10 cellular contexts compared by ENCODE assay signal in the genomic region with DNA sequence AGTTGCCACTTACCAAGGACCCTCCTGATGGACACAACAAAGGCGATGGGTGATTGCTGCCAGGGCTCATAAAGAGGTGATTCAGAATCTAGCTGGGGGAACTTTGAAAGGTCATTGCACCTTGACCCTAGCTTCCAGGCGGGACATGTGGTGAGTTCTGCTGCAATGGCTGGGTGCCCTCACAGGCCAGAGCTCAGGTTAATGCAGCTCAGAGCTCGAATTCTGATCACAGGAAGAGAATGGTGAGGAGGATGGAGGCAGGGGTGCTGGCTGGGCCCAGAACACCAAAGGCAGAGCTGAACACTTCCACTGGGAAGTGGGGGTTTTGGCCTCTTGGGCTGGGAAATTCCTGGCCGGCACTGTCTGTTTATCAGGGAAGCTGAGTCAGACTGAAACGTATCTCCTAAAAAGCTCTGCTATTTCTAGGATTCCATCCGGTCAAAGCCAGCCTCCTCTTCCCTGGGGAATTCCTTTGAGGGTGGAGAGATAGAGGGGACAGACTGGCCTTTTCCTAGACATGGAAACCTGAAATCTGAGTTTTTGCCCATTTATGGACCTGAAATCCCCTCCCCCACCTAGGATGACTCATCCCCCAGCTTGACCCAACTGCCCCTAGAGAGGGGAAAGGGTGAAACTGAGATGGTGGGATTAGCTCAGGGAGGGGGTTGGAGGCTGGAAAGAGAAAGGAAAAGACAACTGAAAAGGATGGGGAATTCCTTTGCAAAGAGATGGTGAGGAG. TPM values are rescaled to one million over a fixed set of nuclear protein-coding genes. Genes with fewer than 3 reads are reported as not detected.
A peak's percentile ranks its signal among the peaks of the same experiment; 100 is the strongest.
DNase-seq lines count a peak whose midpoint lies in the region; ATAC-seq, FAIRE-seq and TF ChIP-seq lines count a peak whose summit lies in the region.
"Had no signal": no experiment of that assay in that cellular context is flagged by ENCODE, and none has a peak within 500 bp of the region (broad histone marks: within the 10 kb centered on the region; RNA-seq: fewer than 3 reads in every experiment).

No MANE protein-coding gene starts in this region.

- H3K9me3 Mint-ChIP-seq in activated naive CD4-positive, alpha-beta T cell treated with anti-CD3 and anti-CD28 coated beads, Interleukin-2, amount 50 U/mL, for 24 hours, result no peaks in the 10 kb centered on the region

- TF ChIP-seq CTCF in colonic mucosa (IDR thresholded peaks at IDR 0.05) (no peak), right lobe of liver (IDR thresholded peaks at IDR 0.05) (no peak), uterus (IDR thresholded peaks at IDR 0.05) (no peak)

- H3K4me1 Mint-ChIP-seq in activated naive CD4-positive, alpha-beta T cell treated with anti-CD3 and anti-CD28 coated beads, Interleukin-2, amount 50 U/mL, for 24 hours, result peaks cover 79% of the 10 kb centered on the region

- peak overlapping the region; percentile 91 for H3K27ac Mint-ChIP-seq in activated naive CD4-positive, alpha-beta T cell treated with anti-CD3 and anti-CD28 coated beads, Interleukin-2, amount 50 U/mL, for 24 hours

- peak overlapping the region; percentile 63 for H3K27ac ChIP-seq in colonic mucosa
- H3K27ac ChIP-seq in right lobe of liver, result peak overlapping the region; percentile 28 to 78 (median 67)
- H3K27ac ChIP-seq in uterus, result peak overlapping the region; percentile 59 to 75
- H3K27ac ChIP-seq: SK-N-MC had no signal

- no peaks in the 10 kb centered on the region for H3K36me3 Mint-ChIP-seq in activated naive CD4-positive, alpha-beta T cell treated with anti-CD3 and anti-CD28 coated beads, Interleukin-2, amount 50 U/mL, for 24 hours

- no peaks in the 10 kb centered on the region for H3K4me1 ChIP-seq in colonic mucosa
- H3K4me1 ChIP-seq in right lobe of liver, result peaks cover 0 to 21% (median 9%) of the 10 kb centered on the region in 4 donors
- H3K4me1 ChIP-seq in uterus, result peaks cover 0 to 6% of the 10 kb centered on the region in 2 donors

- H3K9me3 ChIP-seq in colonic mucosa (no peaks in the 10 kb centered on the region), right lobe of liver (no peaks in the 10 kb centered on the region), uterus (no peaks in the 10 kb centered on the region)

- intact Hi-C loops in colonic mucosa (cut with DNase I), result no loop called here
- intact Hi-C loops in right lobe of liver (cut with DNase I), result no loop called here
- intact Hi-C loops in uterus (cut with DNase I; ENCODE audit: low total_unique reads), result no loop called here

- FAIRE-seq in H54 (lab: Jason Lieb, UNC), result no peak

- peak; percentile 88 to 94 (median 90) for ATAC-seq in right lobe of liver
- ATAC-seq in GM19328 (IDR thresholded peaks at IDR 0.05; ENCODE audit: unreplicated experiment), result no peak
- ATAC-seq in GM18502 (IDR thresholded peaks at IDR 0.05; ENCODE audit: poor library complexity, unreplicated experiment), result no peak

- H3K36me3 ChIP-seq in colonic mucosa (no peaks in the 10 kb centered on the region), right lobe of liver (no peaks in the 10 kb centered on the region), uterus (no peaks in the 10 kb centered on the region)

- H3K27me3 ChIP-seq in colonic mucosa, result no peaks in the 10 kb centered on the region
- H3K27me3 ChIP-seq in right lobe of liver, result no peaks in the 10 kb centered on the region
- no peaks in the 10 kb centered on the region for H3K27me3 ChIP-seq in uterus

- H3K9ac ChIP-seq in colonic mucosa (ENCODE audit: low read depth in 2 of 2, low read length in 2 of 2), result peak overlapping the region in 1 of 2 donors; percentile 34

- H3K4me3 ChIP-seq in colonic mucosa (no peak overlapping the region), right lobe of liver (no peak overlapping the region), uterus (no peak overlapping the region)
- H3K4me3 ChIP-seq: SK-N-MC had no signal

- WGBS in right lobe of liver (ENCODE audit: insufficient coverage, low coverage, low lambda C conversion rate, missing lambda C conversion rate), result 26% methylated on average over 5 of the region's 6 CpGs

- no peak overlapping the region for H3K4me3 Mint-ChIP-seq in activated naive CD4-positive, alpha-beta T cell treated with anti-CD3 and anti-CD28 coated beads, Interleukin-2, amount 50 U/mL, for 24 hours

- H3K27me3 Mint-ChIP-seq in activated naive CD4-positive, alpha-beta T cell treated with anti-CD3 and anti-CD28 coated beads, Interleukin-2, amount 50 U/mL, for 24 hours, result no peaks in the 10 kb centered on the region

- TF ChIP-seq POLR2A in right lobe of liver (IDR thresholded peaks at IDR 0.05), result no peak
- no peak for TF ChIP-seq POLR2A in uterus (IDR thresholded peaks at IDR 0.05)
- no peak for TF ChIP-seq POLR2A in H54 (IDR thresholded peaks at IDR 0.05; ENCODE audit: low read depth, low read length)

- no peak for DNase-seq in activated naive CD4-positive, alpha-beta T cell (lab: John Stamatoyannopoulos, UW)
- no peak for DNase-seq in colonic mucosa
- DNase-seq in right lobe of liver, result peak; percentile 72 to 81 (median 77)
- DNase-seq in uterus, result peak; percentile 58 to 61
- no peak for DNase-seq in H54 (ENCODE audit: insufficient read length, low spot score)
- DNase-seq: COR-L47 had no signal

RNA-seq across cellular contexts. Expression of gene NUAK2, which starts 27.2 kb away (rescaled TPM):
- total RNA-seq in colonic mucosa, result 10 to 100 TPM; 21.2 to 27.2 TPM
- total RNA-seq in right lobe of liver, result 1 to 10 TPM in 5 of 6 experiments, under 1 TPM in 1; 0.88 to 5.1 (median 2.1) TPM
- total RNA-seq in uterus, result 1 to 10 TPM in 2 of 4 donors, under 1 TPM in 1, not detected in 1; 0.73 to 2.0 (median 1.5) TPM

Comparison
In these comparisons a context has a peak if more than half of its experiments do, and no peak if none do; other contexts are left out.
1. DNase-seq: peak in right lobe of liver (3 of 3) and uterus (2 of 2); none in activated naive CD4-positive, alpha-beta T cell (0 of 4), colonic mucosa (single experiment) and H54 (single experiment).
2. ATAC-seq: peak in right lobe of liver (4 of 4); none in GM19328 (single experiment) and GM18502 (single experiment).
3. Peak in every context shown above with its lines, with median percentiles within 50 percentile points of each other: H3K27ac ChIP-seq.